ENCODE assay signal across 14 cellular contexts in genomic region chr7:833601-834258, GRCh38. TPM values are rescaled to one million over a fixed set of nuclear protein-coding genes. Genes with fewer than 3 reads are reported as not detected.
DNase-seq lines count a peak whose midpoint lies in the region; ATAC-seq and TF ChIP-seq lines count a peak whose summit lies in the region.
"Had no signal": no experiment of that assay in that cellular context is flagged by ENCODE, and none has a peak within 500 bp of the region (broad histone marks: within the 10 kb centered on the region; RNA-seq: fewer than 3 reads in every experiment).

No MANE protein-coding gene starts in this region.

- no peaks in the 10 kb centered on the region for H3K27me3 Mint-ChIP-seq in activated CD8-positive, alpha-beta T cell treated with anti-CD3 and anti-CD28 coated beads for 36 hours
- H3K27me3 Mint-ChIP-seq in activated CD8-positive, alpha-beta T cell treated with anti-CD3 and anti-CD28 coated beads, Interleukin-2, amount 10 ng/mL, durations not matched to agents 7 days and 5 days (ENCODE audit: low read depth) = no peaks in the 10 kb centered on the region
- H3K27me3 Mint-ChIP-seq in chondrocyte (ENCODE audit: low read depth) (no peaks in the 10 kb centered on the region), memory B cell (no peaks in the 10 kb centered on the region)
- H3K27me3 Mint-ChIP-seq: central memory CD8-positive, alpha-beta T cell had no signal

- no peaks in the 10 kb centered on the region for H3K9me3 Mint-ChIP-seq in activated CD8-positive, alpha-beta T cell treated with anti-CD3 and anti-CD28 coated beads for 36 hours
- H3K9me3 Mint-ChIP-seq in activated CD8-positive, alpha-beta T cell treated with anti-CD3 and anti-CD28 coated beads, Interleukin-2, amount 10 ng/mL, durations not matched to agents 7 days and 5 days (ENCODE audit: insufficient read depth) = no peaks in the 10 kb centered on the region
- no peaks in the 10 kb centered on the region for H3K9me3 Mint-ChIP-seq in chondrocyte (ENCODE audit: low read depth)
- no peaks in the 10 kb centered on the region for H3K9me3 Mint-ChIP-seq in memory B cell
- H3K9me3 Mint-ChIP-seq: central memory CD8-positive, alpha-beta T cell; T-helper 1 cell treated with Interleukin-12 subunit alpha and Interleukin-12 subunit beta and Interleukin-4 antibody, amounts not matched to agents 30 μg/mL and 1 μg/mL, for 36 hours had no signal

- peaks cover 11% of the 10 kb centered on the region for H3K36me3 Mint-ChIP-seq in activated CD8-positive, alpha-beta T cell treated with anti-CD3 and anti-CD28 coated beads for 36 hours (ENCODE audit: low read depth)
- peaks cover 9% of the 10 kb centered on the region for H3K36me3 Mint-ChIP-seq in activated CD8-positive, alpha-beta T cell treated with anti-CD3 and anti-CD28 coated beads, Interleukin-2, amount 10 ng/mL, durations not matched to agents 7 days and 5 days (ENCODE audit: low read depth)
- H3K36me3 Mint-ChIP-seq in chondrocyte (ENCODE audit: low read depth) (peaks cover 5% of the 10 kb centered on the region), memory B cell (peaks cover 15% of the 10 kb centered on the region)

- CTCF ChIA-PET in activated CD8-positive, alpha-beta T cell treated with anti-CD3 and anti-CD28 coated beads for 36 hours (lab: Charles Lee) = interaction anchor here (4.5 kb wide), 1 partner anchor 39 kb away, joined by 25 read pairs; no protein-coding TSS in a partner anchor
- CTCF ChIA-PET in activated CD8-positive, alpha-beta T cell treated with anti-CD3 and anti-CD28 coated beads, Interleukin-2, amount 10 ng/mL, durations not matched to agents 7 days and 5 days (lab: Charles Lee) = interaction anchor here (0.9 kb wide), 1 partner anchor 40 kb away, joined by 4 read pairs; no protein-coding TSS in a partner anchor

- DNase-seq in activated CD8-positive, alpha-beta T cell treated with anti-CD3 and anti-CD28 coated beads for 36 hours = no peak
- DNase-seq in activated CD8-positive, alpha-beta T cell treated with anti-CD3 and anti-CD28 coated beads, Interleukin-2, amount 10 ng/mL, durations not matched to agents 7 days and 5 days = no peak
- DNase-seq in chondrocyte (ENCODE audit: low spot score) = peak; percentile 38
- no peak for DNase-seq in memory B cell (ENCODE audit: low spot score in 2 of 2)
- DNase-seq in tibial artery = no peak
- DNase-seq in globus pallidus (ENCODE audit: low spot score) = no peak
- DNase-seq: DMS79 treated with DMSO at 0.1 percent for 48 hours, NCI-H1694 treated with DMSO at 0.1 percent for 48 hours had no signal

- H3K4me1 Mint-ChIP-seq in activated CD8-positive, alpha-beta T cell treated with anti-CD3 and anti-CD28 coated beads for 36 hours (ENCODE audit: low read depth) = peaks cover 57% of the 10 kb centered on the region
- peaks cover 44% of the 10 kb centered on the region for H3K4me1 Mint-ChIP-seq in activated CD8-positive, alpha-beta T cell treated with anti-CD3 and anti-CD28 coated beads, Interleukin-2, amount 10 ng/mL, durations not matched to agents 7 days and 5 days (ENCODE audit: low read depth)
- H3K4me1 Mint-ChIP-seq in chondrocyte (ENCODE audit: low read depth) = peaks cover 66% of the 10 kb centered on the region
- H3K4me1 Mint-ChIP-seq in memory B cell = peaks cover 33% of the 10 kb centered on the region

- POLR2A ChIA-PET in activated CD8-positive, alpha-beta T cell treated with anti-CD3 and anti-CD28 coated beads for 36 hours (lab: Charles Lee) = interaction anchor here (1.2 kb wide), 1 partner anchor 17 kb away, joined by 3 read pairs; no protein-coding TSS in a partner anchor
- POLR2A ChIA-PET in activated CD8-positive, alpha-beta T cell treated with anti-CD3 and anti-CD28 coated beads, Interleukin-2, amount 10 ng/mL, durations not matched to agents 7 days and 5 days (lab: Charles Lee) = no interaction called here

- H3K9me3 ChIP-seq in tibial artery = no peaks in the 10 kb centered on the region
- H3K9me3 ChIP-seq: A549, right lobe of liver had no signal

- no peaks in the 10 kb centered on the region for H3K27me3 ChIP-seq in tibial artery
- H3K27me3 ChIP-seq: right lobe of liver had no signal

- no peak for TF ChIP-seq CTCF in activated CD8-positive, alpha-beta T cell treated with anti-CD3 and anti-CD28 coated beads for 36 hours (IDR thresholded peaks at IDR 0.05)
- no peak for TF ChIP-seq CTCF in chondrocyte (IDR thresholded peaks at IDR 0.05)
- TF ChIP-seq CTCF in tibial artery (IDR thresholded peaks at IDR 0.05) = no peak

- peaks cover 22 to 97% (median 73%) of the 10 kb centered on the region in 4 donors for H3K4me1 ChIP-seq in tibial artery

- no peak overlapping the region for H3K4me3 ChIP-seq in tibial artery
- H3K4me3 ChIP-seq: A549, right lobe of liver had no signal

- no peak for ATAC-seq in activated CD8-positive, alpha-beta T cell treated with anti-CD3 and anti-CD28 coated beads for 36 hours
- no peak for ATAC-seq in activated CD8-positive, alpha-beta T cell treated with anti-CD3 and anti-CD28 coated beads, Interleukin-2, amount 10 ng/mL, durations not matched to agents 7 days and 5 days
- ATAC-seq in memory B cell (ENCODE audit: low read depth) (no peak), GM18861 (IDR thresholded peaks at IDR 0.05; ENCODE audit: unreplicated experiment) (no peak), HG02759 (IDR thresholded peaks at IDR 0.05; ENCODE audit: unreplicated experiment) (no peak)
- ATAC-seq: A549 had no signal

- peaks cover under 1 to 13% (median 4%) of the 10 kb centered on the region in 3 donors for H3K36me3 ChIP-seq in tibial artery

- intact Hi-C loops in activated CD8-positive, alpha-beta T cell treated with anti-CD3 and anti-CD28 coated beads for 36 hours (cut with micrococcal nuclease) = no loop called here
- intact Hi-C loops in tibial artery (cut with DNase I; ENCODE audit: low total_unique reads) = loop anchor here (10.0 kb wide), 1 partner anchor 49 kb away; no protein-coding TSS in a partner anchor

- peak overlapping the region; percentile 87 to 91 for H3K27ac ChIP-seq in tibial artery

- no peak overlapping the region for H3K4me3 Mint-ChIP-seq in activated CD8-positive, alpha-beta T cell treated with anti-CD3 and anti-CD28 coated beads for 36 hours
- H3K4me3 Mint-ChIP-seq in activated CD8-positive, alpha-beta T cell treated with anti-CD3 and anti-CD28 coated beads, Interleukin-2, amount 10 ng/mL, durations not matched to agents 7 days and 5 days = no peak overlapping the region
- no peak overlapping the region for H3K4me3 Mint-ChIP-seq in chondrocyte (ENCODE audit: unreplicated experiment)
- H3K4me3 Mint-ChIP-seq in memory B cell = no peak overlapping the region
- H3K4me3 Mint-ChIP-seq: T-helper 1 cell treated with Interleukin-12 subunit alpha and Interleukin-12 subunit beta and Interleukin-4 antibody, amounts not matched to agents 30 μg/mL and 1 μg/mL, for 36 hours had no signal

- peak overlapping the region; percentile 49 for H3K27ac Mint-ChIP-seq in activated CD8-positive, alpha-beta T cell treated with anti-CD3 and anti-CD28 coated beads for 36 hours
- no peak overlapping the region for H3K27ac Mint-ChIP-seq in activated CD8-positive, alpha-beta T cell treated with anti-CD3 and anti-CD28 coated beads, Interleukin-2, amount 10 ng/mL, durations not matched to agents 7 days and 5 days
- H3K27ac Mint-ChIP-seq in chondrocyte (ENCODE audit: unreplicated experiment) (peak overlapping the region; percentile 97), memory B cell (peak overlapping the region; percentile 45)

RNA-seq across cellular contexts. Expression of gene SUN1, which starts 1.5 kb away (rescaled TPM):
- total RNA-seq in activated CD8-positive, alpha-beta T cell treated with anti-CD3 and anti-CD28 coated beads for 36 hours = 10 to 100 TPM; 71.3 to 71.6 TPM
- total RNA-seq in activated CD8-positive, alpha-beta T cell treated with anti-CD3 and anti-CD28 coated beads, Interleukin-2, amount 10 ng/mL, durations not matched to agents 7 days and 5 days = 10 to 100 TPM; 38.4 to 39.7 TPM
- 125 to 139 TPM (median 134 TPM) in 3 replicates for total RNA-seq in chondrocyte

RNA-seq across cellular contexts. Expression of gene GET4, which starts 42.6 kb away (rescaled TPM):
- total RNA-seq in activated CD8-positive, alpha-beta T cell treated with anti-CD3 and anti-CD28 coated beads for 36 hours = 10 to 100 TPM; 20.6 to 31.9 TPM
- 10 to 100 TPM; 32.2 to 38.3 TPM for total RNA-seq in activated CD8-positive, alpha-beta T cell treated with anti-CD3 and anti-CD28 coated beads, Interleukin-2, amount 10 ng/mL, durations not matched to agents 7 days and 5 days
- total RNA-seq in chondrocyte = 26.8 to 34.7 TPM (median 28.0 TPM) in 3 replicates
